Comparison of ENCODE assay signal across 20 cellular contexts in genomic region chr18:3924455-3924854, GRCh38.
"Had no signal": no experiment of that assay in that cellular context is flagged by ENCODE, and none has a peak within 500 bp of the region (broad histone marks: within the 10 kb centered on the region; RNA-seq: fewer than 3 reads in every experiment).

No MANE protein-coding gene starts in this region.

- H3K36me3 ChIP-seq: prostate gland, right lobe of liver, SJSA1, tibial nerve had no signal

- H3K9me3 Mint-ChIP-seq: activated B cell treated with CpG ODN at 0.5 μM for 24 hours; activated CD4-positive, alpha-beta T cell treated with anti-CD3 and anti-CD28 coated beads, Interleukin-2, amount 10 ng/mL, durations not matched to agents 24 days and 14 days; activated T-cell treated with anti-CD3 and anti-CD28 coated beads, Interleukin-2, amount 50 U/mL, for 72 hours; brain; central memory CD8-positive, alpha-beta T cell; natural killer cell treated with Interleukin-12 subunit alpha and Interleukin-12 subunit beta and Interleukin-15 and Interleukin-18, amount 100 ng/mL, for 72 hours had no signal

- H3K36me3 Mint-ChIP-seq: activated naive CD8-positive, alpha-beta T cell; brain; natural killer cell treated with Interleukin-12 subunit alpha and Interleukin-12 subunit beta and Interleukin-15 and Interleukin-18, amount 100 ng/mL, for 72 hours had no signal

- H3K4me1 Mint-ChIP-seq: activated B cell treated with CpG ODN at 0.5 μM for 24 hours; activated CD4-positive, alpha-beta T cell treated with anti-CD3 and anti-CD28 coated beads, Interleukin-2, amount 10 ng/mL, durations not matched to agents 24 days and 14 days; brain; central memory CD8-positive, alpha-beta T cell had no signal

- H3K4me3 ChIP-seq: prostate gland, right lobe of liver, SJSA1, tibial nerve had no signal

- DNase-seq: activated B cell treated with CpG ODN at 0.5 μM for 24 hours; activated CD4-positive, alpha-beta T cell treated with anti-CD3 and anti-CD28 coated beads, Interleukin-2, amount 10 ng/mL, durations not matched to agents 24 days and 14 days; activated CD8-positive, alpha-beta memory T cell treated with anti-CD3 and anti-CD28 coated beads, Interleukin-2, amount 50 U/mL, for 48 hours; activated gamma-delta T cell treated with Interleukin-2 at 50 U/mL for 16 hours; activated T-cell treated with anti-CD3 and anti-CD28 coated beads, Interleukin-2, amount 50 U/mL, for 72 hours; amygdala; cortex of kidney; effector CD4-positive, alpha-beta T cell; hippocampal formation; nucleus accumbens; right lobe of liver; stimulated activated CD4-positive, alpha-beta T cell treated with anti-CD3 and anti-CD28 coated beads, Interleukin-2, amount 100 ng/mL, for 24 hours; SW 1271 had no signal

- H3K27me3 Mint-ChIP-seq: activated B cell treated with CpG ODN at 0.5 μM for 24 hours had no signal

- H3K4me3 Mint-ChIP-seq: activated B cell treated with CpG ODN at 0.5 μM for 24 hours; activated CD4-positive, alpha-beta T cell treated with anti-CD3 and anti-CD28 coated beads, Interleukin-2, amount 10 ng/mL, durations not matched to agents 24 days and 14 days; activated naive CD8-positive, alpha-beta T cell; activated T-cell treated with anti-CD3 and anti-CD28 coated beads, Interleukin-2, amount 50 U/mL, for 72 hours; brain; central memory CD8-positive, alpha-beta T cell; natural killer cell treated with Interleukin-12 subunit alpha and Interleukin-12 subunit beta and Interleukin-15 and Interleukin-18, amount 100 ng/mL, for 72 hours had no signal

- H3K4me1 ChIP-seq: prostate gland, right lobe of liver, SJSA1, tibial nerve had no signal

- H3K27me3 ChIP-seq: right lobe of liver, tibial nerve had no signal

- H3K27ac ChIP-seq: prostate gland, right lobe of liver, SJSA1, tibial nerve had no signal

- H3K27ac Mint-ChIP-seq: activated B cell treated with CpG ODN at 0.5 μM for 24 hours; activated CD4-positive, alpha-beta T cell treated with anti-CD3 and anti-CD28 coated beads, Interleukin-2, amount 10 ng/mL, durations not matched to agents 24 days and 14 days; activated naive CD8-positive, alpha-beta T cell; activated T-cell treated with anti-CD3 and anti-CD28 coated beads, Interleukin-2, amount 50 U/mL, for 72 hours; brain; natural killer cell treated with Interleukin-12 subunit alpha and Interleukin-12 subunit beta and Interleukin-15 and Interleukin-18, amount 100 ng/mL, for 72 hours had no signal

- H3K9me3 ChIP-seq: prostate gland, right lobe of liver, SJSA1, tibial nerve had no signal

- ATAC-seq: activated T-cell treated with anti-CD3 and anti-CD28 coated beads, Interleukin-2, amount 50 U/mL, for 72 hours; natural killer cell treated with Interleukin-12 subunit alpha and Interleukin-12 subunit beta and Interleukin-15 and Interleukin-18, amount 100 ng/mL, for 72 hours; right lobe of liver had no signal
